15 cellular contexts compared by ENCODE assay signal in genomic region chr11:12196335-12196734, GRCh38.
A peak's percentile ranks its signal among the peaks of the same experiment; 100 is the strongest.
DNase-seq lines count a peak whose midpoint lies in the region; ATAC-seq and TF ChIP-seq lines count a peak whose summit lies in the region.
"Had no signal": no experiment of that assay in that cellular context is flagged by ENCODE, and none has a peak within 500 bp of the region (broad histone marks: within the 10 kb centered on the region; RNA-seq: fewer than 3 reads in every experiment).

No MANE protein-coding gene starts in this region.

- H3K4me2 ChIP-seq in mammary epithelial cell (ENCODE audit: insufficient read depth, low read depth, low read length) = no peak overlapping the region

- H3K4me3 Mint-ChIP-seq in MCF 10A (ENCODE audit: unreplicated experiment) = no peak overlapping the region
- peak overlapping the region; percentile 84 for H3K4me3 Mint-ChIP-seq in activated CD8-positive, alpha-beta T cell treated with anti-CD3 and anti-CD28 coated beads, Interleukin-2, amount 10 ng/mL, durations not matched to agents 7 days and 5 days

- H4K20me1 ChIP-seq in mammary epithelial cell (ENCODE audit: insufficient read depth, low read length) = no peaks in the 10 kb centered on the region

- H2AFZ ChIP-seq in mammary epithelial cell (ENCODE audit: low read depth, low read length) = no peak overlapping the region
- H2AFZ ChIP-seq: GM23248 had no signal

- H3K9me3 ChIP-seq in mammary epithelial cell (replicated peaks; ENCODE audit: insufficient read depth, low read length) = no peaks in the 10 kb centered on the region
- no peaks in the 10 kb centered on the region for H3K9me3 ChIP-seq in upper lobe of left lung
- H3K9me3 ChIP-seq: colonic mucosa had no signal

- peaks cover 97% of the 10 kb centered on the region for H3K79me2 ChIP-seq in mammary epithelial cell (ENCODE audit: insufficient read depth, low read length)

- no peaks in the 10 kb centered on the region for H3K36me3 Mint-ChIP-seq in MCF 10A (ENCODE audit: insufficient read depth, unreplicated experiment)
- peaks cover 18% of the 10 kb centered on the region for H3K36me3 Mint-ChIP-seq in activated CD8-positive, alpha-beta T cell treated with anti-CD3 and anti-CD28 coated beads, Interleukin-2, amount 10 ng/mL, durations not matched to agents 7 days and 5 days (ENCODE audit: low read depth)

- POLR2A ChIA-PET in MCF 10A (lab: Yijun Ruan, JAX) = interaction anchor here (1.2 kb wide), 1 partner anchor 110 kb away, joined by 3 read pairs; no protein-coding TSS in a partner anchor
- POLR2A ChIA-PET in activated CD8-positive, alpha-beta T cell treated with anti-CD3 and anti-CD28 coated beads, Interleukin-2, amount 10 ng/mL, durations not matched to agents 7 days and 5 days (lab: Charles Lee) = interaction anchor here (0.5 to 5.0 kb wide), 15 partner anchors 9 to 108 kb away, joined by 3 to 42 read pairs (median 4); no protein-coding TSS in a partner anchor

- TF ChIP-seq CTCF in MCF 10A (IDR thresholded peaks at IDR 0.05; ENCODE audit: unreplicated experiment) (no peak), mammary epithelial cell (conservative IDR thresholded peaks at IDR 0.05 in 1 of 2, IDR thresholded peaks at IDR 0.05 in 1 of 2; ENCODE audit: extremely low read depth in 1 of 2, insufficient read depth in 1 of 2, low read depth in 1 of 2, low read length in 2 of 2) (no peak), upper lobe of left lung (IDR thresholded peaks at IDR 0.05) (no peak)

- H3K27ac ChIP-seq in mammary epithelial cell (ENCODE audit: insufficient read depth, low read depth, low read length) = no peak overlapping the region
- H3K27ac ChIP-seq in upper lobe of left lung = peak overlapping the region in 3 of 4 donors; percentile 4 to 56 (median 44)
- H3K27ac ChIP-seq: colonic mucosa, GM23248, HL-60 had no signal

- H3K4me1 ChIP-seq in mammary epithelial cell (ENCODE audit: insufficient read depth, low read length) = peaks cover 32% of the 10 kb centered on the region
- H3K4me1 ChIP-seq in upper lobe of left lung = peaks cover 13 to 33% (median 28%) of the 10 kb centered on the region in 4 donors

- CTCF ChIA-PET in MCF 10A (lab: Yijun Ruan, JAX) (interaction anchor here (1.9 kb wide), 1 partner anchor 41 kb away, joined by 7 read pairs; no protein-coding TSS in a partner anchor), mammary epithelial cell (lab: Charles Lee; ENCODE audit: low non-redundant PET) (no interaction called here)
- CTCF ChIA-PET in activated CD8-positive, alpha-beta T cell treated with anti-CD3 and anti-CD28 coated beads, Interleukin-2, amount 10 ng/mL, durations not matched to agents 7 days and 5 days (lab: Charles Lee) = interaction anchor here (1.0 to 7.8 kb wide), 8 partner anchors 15 to 229 kb away, joined by 3 to 51 read pairs (median 6); no protein-coding TSS in a partner anchor

- dilution Hi-C loops in mammary epithelial cell (cut with HindIII; ENCODE audit: low sequenced_read_pairs) = no loop called here

- no peak for TF ChIP-seq POLR2A in upper lobe of left lung (IDR thresholded peaks at IDR 0.05)

- H3K4me3 ChIP-seq in mammary epithelial cell (replicated peaks in 1 of 3; ENCODE audit: insufficient read depth in 1 of 3, low read depth in 2 of 3, low read length in 3 of 3) (no peak overlapping the region), upper lobe of left lung (no peak overlapping the region)
- H3K4me3 ChIP-seq: colonic mucosa, GM23248 had no signal

- intact Hi-C loops in MCF 10A (cut with micrococcal nuclease) (no loop called here), mammary epithelial cell (cut with micrococcal nuclease) (no loop called here)

- no peak overlapping the region for H3K9ac ChIP-seq in mammary epithelial cell (ENCODE audit: insufficient read depth, low read length)
- H3K9ac ChIP-seq: GM23248 had no signal

- no peaks in the 10 kb centered on the region for H3K27me3 ChIP-seq in mammary epithelial cell (ENCODE audit: insufficient read depth, low read length)
- H3K27me3 ChIP-seq in upper lobe of left lung = no peaks in the 10 kb centered on the region
- H3K27me3 ChIP-seq: colonic mucosa had no signal

- H3K36me3 ChIP-seq in mammary epithelial cell (ENCODE audit: insufficient read depth, low read length) = peaks cover 16% of the 10 kb centered on the region
- H3K36me3 ChIP-seq in upper lobe of left lung = no peaks in the 10 kb centered on the region
- H3K36me3 ChIP-seq: colonic mucosa had no signal

- peaks cover 23% of the 10 kb centered on the region for H3K4me1 Mint-ChIP-seq in MCF 10A (ENCODE audit: insufficient read depth, unreplicated experiment)
- H3K4me1 Mint-ChIP-seq in activated CD8-positive, alpha-beta T cell treated with anti-CD3 and anti-CD28 coated beads, Interleukin-2, amount 10 ng/mL, durations not matched to agents 7 days and 5 days (ENCODE audit: low read depth) = peaks cover 79% of the 10 kb centered on the region

- in situ Hi-C loops in mammary epithelial cell (cut with MboI; ENCODE audit: low sequenced_read_pairs in 2 of 2) = no loop called here

- peak overlapping the region; percentile 33 for H3K27ac Mint-ChIP-seq in MCF 10A (ENCODE audit: low read depth, unreplicated experiment)
- peak overlapping the region; percentile 96 for H3K27ac Mint-ChIP-seq in activated CD8-positive, alpha-beta T cell treated with anti-CD3 and anti-CD28 coated beads, Interleukin-2, amount 10 ng/mL, durations not matched to agents 7 days and 5 days
- H3K27ac Mint-ChIP-seq: progenitor cell of endocrine pancreas had no signal

- peak; percentile 51 for ATAC-seq in activated CD8-positive, alpha-beta T cell treated with anti-CD3 and anti-CD28 coated beads, Interleukin-2, amount 10 ng/mL, durations not matched to agents 7 days and 5 days
- no peak for ATAC-seq in upper lobe of left lung (ENCODE audit: low FRiP score in 2 of 2)
- no peak for ATAC-seq in GM18520 (IDR thresholded peaks at IDR 0.05; ENCODE audit: unreplicated experiment)
- ATAC-seq: SK-N-SH treated with all-trans-retinoic acid at 6 μM for 48 hours had no signal

- TF ChIP-seq EP300 in upper lobe of left lung (IDR thresholded peaks at IDR 0.05) = no peak

- H3K27me3 Mint-ChIP-seq in MCF 10A (ENCODE audit: insufficient read depth, unreplicated experiment) = no peaks in the 10 kb centered on the region
- H3K27me3 Mint-ChIP-seq in activated CD8-positive, alpha-beta T cell treated with anti-CD3 and anti-CD28 coated beads, Interleukin-2, amount 10 ng/mL, durations not matched to agents 7 days and 5 days (ENCODE audit: low read depth) = no peaks in the 10 kb centered on the region
- H3K27me3 Mint-ChIP-seq: progenitor cell of endocrine pancreas had no signal

- BruUV-seq in MCF 10A (replicated peaks; lab: Mats Ljungman, UMichigan) (no TSS peak), mammary epithelial cell (replicated peaks; lab: Mats Ljungman, UMichigan) (no TSS peak)

- no peaks in the 10 kb centered on the region for H3K9me3 Mint-ChIP-seq in MCF 10A (ENCODE audit: unreplicated experiment)
- no peaks in the 10 kb centered on the region for H3K9me3 Mint-ChIP-seq in activated CD8-positive, alpha-beta T cell treated with anti-CD3 and anti-CD28 coated beads, Interleukin-2, amount 10 ng/mL, durations not matched to agents 7 days and 5 days (ENCODE audit: insufficient read depth)

- WGBS in mammary epithelial cell (ENCODE audit: low coverage, missing lambda C conversion rate) = 100% methylated on average over 2 of the region's 2 CpGs
- 93 to 94% methylated on average over 2 of the region's 2 CpGs for WGBS in upper lobe of left lung, 2 donors

- DNase-seq in MCF 10A (ENCODE audit: unreplicated experiment) = no peak
- no peak for DNase-seq in mammary epithelial cell
- peak; percentile 35 for DNase-seq in activated CD8-positive, alpha-beta T cell treated with anti-CD3 and anti-CD28 coated beads, Interleukin-2, amount 10 ng/mL, durations not matched to agents 7 days and 5 days
- DNase-seq in islet precursor cell = peak; percentile 36
- DNase-seq in upper lobe of left lung = no peak
- DNase-seq in NCI-H526 treated with DMSO at 0.1 percent for 48 hours (lab: John Stamatoyannopoulos, UW) = no peak
- DNase-seq in hepatic stellate cell (ENCODE audit: low spot score) = no peak
- DNase-seq: colonic mucosa, DMS79, GM23248, NCI-H2081 treated with DMSO at 0.1 percent for 48 hours had no signal

Comparison
In these comparisons a context has a peak if more than half of its experiments do, and no peak if none do; other contexts are left out.
1. DNase-seq: peak in activated CD8-positive, alpha-beta T cell treated with anti-CD3 and anti-CD28 coated beads, Interleukin-2, amount 10 ng/mL, durations not matched to agents 7 days and 5 days (single experiment) and islet precursor cell (single experiment); none in MCF 10A (single experiment), mammary epithelial cell (single experiment), upper lobe of left lung (0 of 2), NCI-H526 treated with DMSO at 0.1 percent for 48 hours (single experiment) and hepatic stellate cell (single experiment).